Comparison of ENCODE assay signal across 18 cellular contexts in the genomic region with DNA sequence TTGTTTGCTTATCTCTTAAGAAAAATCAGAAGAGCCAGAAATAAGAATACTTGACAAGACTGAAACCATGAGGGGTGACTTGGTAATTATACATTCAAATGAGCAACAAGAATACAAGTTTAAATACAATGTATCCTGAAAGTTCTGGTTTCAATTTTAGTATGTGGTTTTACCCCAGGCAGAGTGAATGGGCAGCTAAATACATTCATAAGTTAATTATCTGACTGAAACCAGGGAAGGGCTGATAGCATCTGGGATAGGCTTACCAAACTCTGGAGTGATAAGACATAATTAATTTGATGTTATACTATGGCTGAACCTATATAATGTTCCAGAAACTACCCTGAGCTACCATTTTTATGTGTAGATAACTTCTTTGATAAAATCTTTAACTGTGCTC.
"Had no signal": no experiment of that assay in that cellular context is flagged by ENCODE, and none has a peak within 500 bp of the region (broad histone marks: within the 10 kb centered on the region; RNA-seq: fewer than 3 reads in every experiment).

No MANE protein-coding gene starts in this region.

- ATAC-seq: activated CD8-positive, alpha-beta T cell treated with anti-CD3 and anti-CD28 coated beads, Interleukin-2, amount 10 ng/mL, durations not matched to agents 7 days and 5 days; gastrocnemius medialis; heart left ventricle had no signal

- H3K9me3 ChIP-seq: gastrocnemius medialis, heart left ventricle, left ventricle myocardium inferior, transverse colon, uterus had no signal

- H3K27me3 ChIP-seq: gastrocnemius medialis, heart left ventricle, transverse colon, uterus had no signal

- H3K36me3 ChIP-seq: gastrocnemius medialis, heart left ventricle, left ventricle myocardium inferior, transverse colon, uterus had no signal

- H3K4me1 ChIP-seq: gastrocnemius medialis, transverse colon, uterus had no signal

- DNase-seq: activated CD4-positive, alpha-beta T cell treated with anti-CD3 and anti-CD28 coated beads for 48 hours; activated CD4-positive, CD25-positive, alpha-beta regulatory T cell; activated CD8-positive, alpha-beta T cell treated with anti-CD3 and anti-CD28 coated beads, Interleukin-2, amount 10 ng/mL, durations not matched to agents 7 days and 5 days; activated effector memory CD4-positive, alpha-beta T cell treated with anti-CD3 and anti-CD28 coated beads, Interleukin-2, amount 50 U/mL, for 16 hours; activated naive CD4-positive, alpha-beta T cell treated with anti-CD3 and anti-CD28 coated beads, Interleukin-2, amount 50 U/mL, for 16 hours; activated T-cell treated with anti-CD3 and anti-CD28 coated beads, Interleukin-2, amount 50 U/mL, for 24 hours; aorta; cortex of kidney; gastrocnemius medialis; heart left ventricle; left ventricle myocardium inferior; occipital lobe; stimulated activated naive CD4-positive, alpha-beta T cell treated with Interleukin-2 at 50 U/mL for 16 hours; substantia nigra; T1000; transverse colon; uterus had no signal

- FAIRE-seq: endometrium had no signal

- H3K4me3 ChIP-seq: gastrocnemius medialis, heart left ventricle, left ventricle myocardium inferior, transverse colon, uterus had no signal
